In genomic region chr6:130369821-130370220, GRCh38 we compare ENCODE assay signal across 22 cellular contexts. TPM values are rescaled to one million over a fixed set of nuclear protein-coding genes. Genes with fewer than 3 reads are reported as not detected.
DNase-seq lines count a peak whose midpoint lies in the region; ATAC-seq, FAIRE-seq and TF ChIP-seq lines count a peak whose summit lies in the region.
"Had no signal": no experiment of that assay in that cellular context is flagged by ENCODE, and none has a peak within 500 bp of the region (broad histone marks: within the 10 kb centered on the region; RNA-seq: fewer than 3 reads in every experiment).

No MANE protein-coding gene starts in this region.

- H3K9ac ChIP-seq in IMR-90 (ENCODE audit: low read depth, low read length): no peak overlapping the region
- no peak overlapping the region for H3K9ac ChIP-seq in neural cell (ENCODE audit: low read length)
- H3K9ac ChIP-seq: BLaER1 treated with 17β-estradiol and CSF1 and Interleukin-3, amounts not matched to agents 10 nM and 100 nM had no signal

- no peak overlapping the region; the same call in 1 of the 2 replicates for H3K14ac ChIP-seq in IMR-90 (replicated peaks; ENCODE audit: low read depth, low read length)

- in situ Hi-C loops in IMR-90 (cut with MboI; ENCODE audit: low sequenced_read_pairs): loop anchor here (10.0 kb wide), 1 partner anchor 325 kb away; no protein-coding TSS in a partner anchor

- no peak overlapping the region for H2BK5ac ChIP-seq in IMR-90 (ENCODE audit: low read depth, low read length, poor library complexity, severe bottlenecking)

- TF ChIP-seq RAD21 in IMR-90 (IDR thresholded peaks at IDR 0.05; ENCODE audit: low read length) (no peak), neural cell (conservative IDR thresholded peaks at IDR 0.05) (no peak)

- peaks cover 40% of the 10 kb centered on the region for H3K4me1 Mint-ChIP-seq in Caco-2 (ENCODE audit: low read depth, unreplicated experiment)
- H3K4me1 Mint-ChIP-seq in activated T-cell treated with anti-CD3 and anti-CD28 coated beads, Interleukin-2, amount 50 U/mL, for 24 hours (ENCODE audit: low read depth): peaks cover 18% of the 10 kb centered on the region

- no peaks in the 10 kb centered on the region for H3F3A ChIP-seq in neural cell (ENCODE audit: insufficient read depth, low read length, poor library complexity, severe bottlenecking)

- H3K27me3 ChIP-seq in IMR-90 (ENCODE audit: control insufficient read depth, insufficient read depth, low read length) (no peaks in the 10 kb centered on the region), neural cell (ENCODE audit: insufficient read depth, low read depth, low read length) (no peaks in the 10 kb centered on the region), Caco-2 (replicated peaks; ENCODE audit: control insufficient read depth, insufficient read depth, low read length) (no peaks in the 10 kb centered on the region), suprapubic skin (peaks cover 20% of the 10 kb centered on the region)
- H3K27me3 ChIP-seq: SJCRH30 had no signal

- H3K23ac ChIP-seq in IMR-90 (ENCODE audit: low read depth, low read length): peak overlapping the region; percentile 78; the same call in 1 of the 2 replicates

- H2BK15ac ChIP-seq in IMR-90 (ENCODE audit: low read depth, low read length): no peak overlapping the region

- no peak for ATAC-seq in IMR-90 (ENCODE audit: low read depth)

- no peak overlapping the region for H3K56ac ChIP-seq in IMR-90 (ENCODE audit: extremely low read depth, insufficient read depth, low read length)

- H4K20me1 ChIP-seq in IMR-90 (ENCODE audit: insufficient read depth, low read length): peaks cover 6% of the 10 kb centered on the region; the same call in 1 of the 2 replicates
- H4K20me1 ChIP-seq in neural cell (ENCODE audit: insufficient read depth): no peaks in the 10 kb centered on the region
- H4K20me1 ChIP-seq: BLaER1 treated with 17β-estradiol and CSF1 and Interleukin-3, amounts not matched to agents 10 nM and 100 nM had no signal

- no peak overlapping the region for H3K27ac Mint-ChIP-seq in Caco-2 (ENCODE audit: unreplicated experiment)
- no peak overlapping the region for H3K27ac Mint-ChIP-seq in activated T-cell treated with anti-CD3 and anti-CD28 coated beads, Interleukin-2, amount 50 U/mL, for 24 hours
- H3K27ac Mint-ChIP-seq: IgD-negative memory B cell had no signal

- peak overlapping the region; percentile 2; the same call in 1 of the 2 replicates for H2BK120ac ChIP-seq in IMR-90 (ENCODE audit: low read depth, low read length)

- H3K4me1 ChIP-seq in IMR-90 (ENCODE audit: control insufficient read depth, insufficient read depth, low read length): peaks cover 16% of the 10 kb centered on the region
- H3K4me1 ChIP-seq in Caco-2: peaks cover 16% of the 10 kb centered on the region
- H3K4me1 ChIP-seq in suprapubic skin: peaks cover 26% of the 10 kb centered on the region
- H3K4me1 ChIP-seq: BLaER1 treated with 17β-estradiol and CSF1 and Interleukin-3, amounts not matched to agents 10 nM and 100 nM; SJCRH30 had no signal

- dilution Hi-C loops in IMR-90 (cut with HindIII; ENCODE audit: low sequenced_read_pairs, unreplicated experiment): no loop called here

- no peaks in the 10 kb centered on the region for H3K36me3 ChIP-seq in IMR-90 (ENCODE audit: control insufficient read depth, insufficient read depth, low read length)
- H3K36me3 ChIP-seq in neural cell (ENCODE audit: insufficient read depth, low read length): no peaks in the 10 kb centered on the region
- H3K36me3 ChIP-seq in Caco-2 (ENCODE audit: control insufficient read depth, insufficient read depth, low read length): no peaks in the 10 kb centered on the region
- no peaks in the 10 kb centered on the region for H3K36me3 ChIP-seq in suprapubic skin
- H3K36me3 ChIP-seq: BLaER1 treated with 17β-estradiol and CSF1 and Interleukin-3, amounts not matched to agents 10 nM and 100 nM; SJCRH30 had no signal

- no peak overlapping the region for H2AK5ac ChIP-seq in IMR-90 (ENCODE audit: low read depth, low read length)

- H3K4me3 ChIP-seq in IMR-90 (ENCODE audit: insufficient read depth, low read depth, low read length) (no peak overlapping the region), fibroblast of the aortic adventitia (ENCODE audit: low read depth, low read length) (peak overlapping the region; percentile 90), neural cell (ENCODE audit: low read length) (peak overlapping the region; percentile 20), Caco-2 (ENCODE audit: low read depth, low read length) (no peak overlapping the region), suprapubic skin (no peak overlapping the region)
- H3K4me3 ChIP-seq: BLaER1 treated with 17β-estradiol and CSF1 and Interleukin-3, amounts not matched to agents 10 nM and 100 nM; SJCRH30 had no signal

- no peak overlapping the region for H3K4me3 Mint-ChIP-seq in Caco-2 (ENCODE audit: unreplicated experiment)
- H3K4me3 Mint-ChIP-seq in activated T-cell treated with anti-CD3 and anti-CD28 coated beads, Interleukin-2, amount 50 U/mL, for 24 hours: no peak overlapping the region
- H3K4me3 Mint-ChIP-seq: CD8-positive, alpha-beta memory T cell; IgD-negative memory B cell had no signal

- H3K4me2 ChIP-seq in IMR-90 (ENCODE audit: low read depth, low read length): no peak overlapping the region
- no peak overlapping the region for H3K4me2 ChIP-seq in neural cell (ENCODE audit: low read length)
- H3K4me2 ChIP-seq: BLaER1 treated with 17β-estradiol and CSF1 and Interleukin-3, amounts not matched to agents 10 nM and 100 nM had no signal

- no peak for TF ChIP-seq CTCF in IMR-90 (conservative IDR thresholded peaks at IDR 0.05; ENCODE audit: low read depth, low read length)
- TF ChIP-seq CTCF in fibroblast of the aortic adventitia (IDR thresholded peaks at IDR 0.05; ENCODE audit: insufficient read depth, low read length): no peak
- no peak for TF ChIP-seq CTCF in neural cell (IDR thresholded peaks at IDR 0.05; ENCODE audit: poor library complexity, severe bottlenecking)
- TF ChIP-seq CTCF in Caco-2 (IDR thresholded peaks at IDR 0.05; ENCODE audit: insufficient read depth in 1 of 2, low read depth in 1 of 2, low read length in 1 of 2, severe bottlenecking in 1 of 2, unreplicated experiment in 1 of 2): no peak
- TF ChIP-seq CTCF in suprapubic skin (IDR thresholded peaks at IDR 0.05): no peak

- DNase-seq in GM18507 (ENCODE audit: extremely low spot score, insufficient read length, low read depth) (no peak), IMR-90 (no peak), fibroblast of the aortic adventitia (ENCODE audit: low read depth) (no peak), Caco-2 (no peak), caudate nucleus (lab: John Stamatoyannopoulos, UW) (no peak), suprapubic skin (ENCODE audit: low spot score in 2 of 2) (no peak)
- DNase-seq in activated T-cell treated with anti-CD3 and anti-CD28 coated beads, Interleukin-2, amount 50 U/mL, for 24 hours: no peak
- DNase-seq: CD8-positive, alpha-beta memory T cell; DND-41; Karpas-422; NCI-H1092 treated with DMSO at 0.1 percent for 48 hours; NCI-H146; NCI-H2029 treated with DMSO at 0.1 percent for 48 hours; NCI-H2171; NCI-H526; SJCRH30 had no signal

- no peak for TF ChIP-seq EP300 in neural cell (conservative IDR thresholded peaks at IDR 0.05; ENCODE audit: poor library complexity, severe bottlenecking)
- no peak for TF ChIP-seq EP300 in suprapubic skin (IDR thresholded peaks at IDR 0.05)

- no peak overlapping the region for H2AK9ac ChIP-seq in IMR-90 (replicated peaks; ENCODE audit: low read depth, low read length, poor library complexity)

- H4K91ac ChIP-seq in IMR-90 (ENCODE audit: insufficient read depth, low read depth, low read length): no peak overlapping the region

- H3K36me3 Mint-ChIP-seq in Caco-2 (ENCODE audit: insufficient read depth, unreplicated experiment): peaks cover 5% of the 10 kb centered on the region
- H3K36me3 Mint-ChIP-seq in activated T-cell treated with anti-CD3 and anti-CD28 coated beads, Interleukin-2, amount 50 U/mL, for 24 hours (ENCODE audit: low read depth): no peaks in the 10 kb centered on the region
- H3K36me3 Mint-ChIP-seq: IgD-negative memory B cell had no signal

- peaks cover 5% of the 10 kb centered on the region for H3K9me1 ChIP-seq in IMR-90 (ENCODE audit: insufficient read depth, low read length)

- peaks cover 5 to 48% of the 10 kb centered on the region in 2 experiments; a peak in 3 of 4 replicates for H3K79me1 ChIP-seq in IMR-90 (ENCODE audit: low read depth in 1 of 2, low read length in 2 of 2)

- H4K8ac ChIP-seq in IMR-90 (ENCODE audit: low read depth in 2 of 2, low read length in 2 of 2): peak overlapping the region in 1 of 2 experiments; percentile 70; a peak in 1 of 4 replicates

- CTCF ChIA-PET in IMR-90 (lab: Yijun Ruan, JAX): interaction anchor here (1.6 kb wide), 1 partner anchor 16 kb away, joined by 3 read pairs; no protein-coding TSS in a partner anchor
- CTCF ChIA-PET in Caco-2 (lab: Charles Lee): interaction anchor here (1.0 to 1.3 kb wide), 2 partner anchors 12 to 76 kb away, joined by 3 to 4 read pairs; no protein-coding TSS in a partner anchor

- no peaks in the 10 kb centered on the region for H3K9me3 ChIP-seq in IMR-90 (ENCODE audit: control insufficient read depth, insufficient read depth, low read length)
- H3K9me3 ChIP-seq in neural cell (ENCODE audit: low read length): no peaks in the 10 kb centered on the region
- H3K9me3 ChIP-seq in Caco-2: no peaks in the 10 kb centered on the region
- H3K9me3 ChIP-seq in suprapubic skin: no peaks in the 10 kb centered on the region
- H3K9me3 ChIP-seq: SJCRH30 had no signal

- 0 out of 2 replicates have a peak overlapping the region, but pooled peaks have one; percentile 25 for H3K4ac ChIP-seq in IMR-90 (ENCODE audit: low read depth, low read length)

- peaks cover 9% of the 10 kb centered on the region for H3K9me3 Mint-ChIP-seq in Caco-2 (ENCODE audit: unreplicated experiment)
- no peaks in the 10 kb centered on the region for H3K9me3 Mint-ChIP-seq in activated T-cell treated with anti-CD3 and anti-CD28 coated beads, Interleukin-2, amount 50 U/mL, for 24 hours
- H3K9me3 Mint-ChIP-seq: CD8-positive, alpha-beta memory T cell; IgD-negative memory B cell had no signal

- no TSS peak for BruUV-seq in IMR-90 (replicated peaks; lab: Mats Ljungman, UMichigan)
- no TSS peak for BruUV-seq in Caco-2 (replicated peaks; lab: Mats Ljungman, UMichigan)

- TF ChIP-seq POLR2A in IMR-90 (IDR thresholded peaks at IDR 0.05; ENCODE audit: low read depth, low read length) (no peak), suprapubic skin (IDR thresholded peaks at IDR 0.05) (no peak)

- H3K27ac ChIP-seq in IMR-90 (ENCODE audit: insufficient read depth, low read length): no peak overlapping the region
- no peak overlapping the region for H3K27ac ChIP-seq in neural cell (ENCODE audit: low read length)
- no peak overlapping the region for H3K27ac ChIP-seq in caudate nucleus (ENCODE audit: low read depth, low read length)
- H3K27ac ChIP-seq in suprapubic skin: no peak overlapping the region
- H3K27ac ChIP-seq: BLaER1 treated with 17β-estradiol and CSF1 and Interleukin-3, amounts not matched to agents 10 nM and 100 nM; SJCRH30 had no signal

- POLR2A ChIA-PET in IMR-90 (lab: Charles Lee; ENCODE audit: unreplicated experiment): interaction anchor here (0.6 kb wide), 1 partner anchor 261 kb away, joined by 3 read pairs; no protein-coding TSS in a partner anchor
- POLR2A ChIA-PET in Caco-2 (lab: Charles Lee): no interaction called here

- H4K5ac ChIP-seq in IMR-90 (ENCODE audit: low read depth, low read length): no peak overlapping the region

- no peaks in the 10 kb centered on the region for H3K9me2 ChIP-seq in neural cell (ENCODE audit: insufficient read depth, low read length)

- H3K18ac ChIP-seq in IMR-90 (ENCODE audit: low read depth, low read length): no peak overlapping the region

- H3K27me3 Mint-ChIP-seq in Caco-2 (ENCODE audit: insufficient read depth, unreplicated experiment): no peaks in the 10 kb centered on the region
- H3K27me3 Mint-ChIP-seq in activated T-cell treated with anti-CD3 and anti-CD28 coated beads, Interleukin-2, amount 50 U/mL, for 24 hours: peaks cover 20% of the 10 kb centered on the region

- peaks cover 26% of the 10 kb centered on the region for H3K79me2 ChIP-seq in neural cell (replicated peaks; ENCODE audit: insufficient read depth, low read length)

- intact Hi-C loops in IMR-90 (cut with micrococcal nuclease) (no loop called here), Caco-2 (cut with micrococcal nuclease; ENCODE audit: unreplicated experiment) (loop anchor here (5.0 to 10.0 kb wide), 4 partner anchors 57 to 307 kb away; no protein-coding TSS in a partner anchor)

- FAIRE-seq in GM18507 (lab: Jason Lieb, UNC): peak; percentile 79

- H2BK20ac ChIP-seq in IMR-90 (ENCODE audit: low read depth, low read length): peak overlapping the region; percentile 23; the same call in 1 of the 2 replicates

- no peak overlapping the region for H2AFZ ChIP-seq in IMR-90 (replicated peaks; ENCODE audit: low read length, poor library complexity)
- H2AFZ ChIP-seq in neural cell (ENCODE audit: low read depth, low read length): no peak overlapping the region

- WGBS in IMR-90 (ENCODE audit: extremely low coverage in 2 of 2, insufficient read length in 1 of 2), 2 experiments: no CpG with 5 or more reads among the region's 1 CpG
- 92% methylated on average over 1 of the region's 1 CpG for WGBS in suprapubic skin

RNA-seq across cellular contexts. Expression of gene TMEM200A, which starts 4.0 kb away (rescaled TPM):
- 37.1 and 47.8 TPM in 2 replicates for total RNA-seq in IMR-90 (2012; rRNA removed)
- polyA plus RNA-seq in IMR-90 (2012; rRNA removed): 19.4 and 22.8 TPM in 2 replicates
- 7.1 and 11.5 TPM in 2 replicates for polyA plus RNA-seq in IMR-90 (2012; cell fraction: cytosol; rRNA removed)
- polyA plus RNA-seq in IMR-90 (2012; cell fraction: nucleus; rRNA removed; ENCODE audit: low replicate concordance): 2.3 and 6.7 TPM in 2 replicates
- 61.5 and 137 TPM in 2 replicates for total RNA-seq in fibroblast of the aortic adventitia (ENCODE audit: low replicate concordance)
- 30.7 and 31.3 TPM in 2 replicates for polyA plus RNA-seq in neural cell
- 51.6 and 61.9 TPM in 2 replicates for polyA minus RNA-seq in neural cell
- 15.6 and 16.3 TPM in 2 replicates for total RNA-seq in Caco-2 (2022)
- 1 to 10 TPM in 2 of 4 donors, under 1 TPM in 2; 0.76 to 1.2 (median 0.93) TPM for total RNA-seq in suprapubic skin
- total RNA-seq: G401, HT-29, MCF 10A had no signal

Comparison
In these comparisons a context has a peak if more than half of its experiments do, and no peak if none do; other contexts are left out.
1. H3K4me3 ChIP-seq: peak in fibroblast of the aortic adventitia (single experiment) and neural cell (single experiment); none in IMR-90 (single experiment), Caco-2 (single experiment) and suprapubic skin (single experiment).